In the genomic region with DNA sequence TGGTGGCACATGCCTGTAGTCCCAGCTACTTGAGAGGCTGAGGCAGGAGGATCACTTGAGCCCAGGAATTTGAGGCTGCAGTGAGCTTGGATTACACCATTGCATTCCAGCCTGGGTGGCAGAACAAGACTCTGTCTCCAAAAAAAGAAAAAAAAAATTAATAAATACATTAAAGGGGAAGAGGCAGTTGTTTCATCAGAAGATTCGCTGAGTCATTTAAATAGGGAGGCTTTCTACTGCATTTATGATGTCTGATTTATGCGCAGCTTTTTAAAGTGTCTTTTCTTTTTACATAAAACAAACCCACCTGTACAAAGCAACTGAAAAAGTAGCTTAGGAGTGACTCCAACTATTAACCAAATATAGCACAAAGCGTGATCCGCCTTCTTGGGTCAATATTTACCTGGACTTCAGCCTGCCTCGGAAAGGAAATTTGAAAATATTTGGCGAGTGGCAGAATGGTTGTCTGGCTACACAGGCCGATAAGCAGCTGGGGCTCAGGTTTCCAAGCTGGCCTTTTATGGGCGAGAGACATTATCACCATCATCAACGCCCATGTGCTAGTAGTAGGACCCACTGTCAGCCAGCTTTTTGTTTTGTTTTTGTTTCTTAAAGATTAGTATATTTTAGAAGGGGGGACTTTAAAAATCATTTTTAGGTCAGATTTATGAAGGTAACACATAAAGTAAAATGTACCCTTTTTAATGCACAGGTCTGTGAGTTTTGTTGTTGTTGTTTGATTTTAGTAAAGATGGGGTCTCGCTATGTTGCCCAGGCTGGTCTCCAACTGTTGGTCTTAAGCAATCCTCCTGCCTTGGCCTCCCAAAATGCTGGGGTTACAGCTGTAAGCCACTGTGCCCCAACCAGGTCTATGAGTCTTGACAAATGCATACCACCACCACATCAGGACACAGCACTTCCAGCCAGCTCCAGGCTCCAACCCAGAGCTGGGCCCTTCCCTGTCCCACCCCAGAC, we compare ENCODE assay signal across 15 cellular contexts. TPM values are rescaled to one million over a fixed set of nuclear protein-coding genes. Genes with fewer than 3 reads are reported as not detected.
DNase-seq lines count a peak whose midpoint lies in the region; ATAC-seq, FAIRE-seq and TF ChIP-seq lines count a peak whose summit lies in the region.
"Had no signal": no experiment of that assay in that cellular context is flagged by ENCODE, and none has a peak within 500 bp of the region (broad histone marks: within the 10 kb centered on the region; RNA-seq: fewer than 3 reads in every experiment).

No MANE protein-coding gene starts in this region.

- intact Hi-C loops in left cardiac atrium (cut with DNase I) = no loop called here
- intact Hi-C loops in PC-9 (cut with micrococcal nuclease; ENCODE audit: unreplicated experiment) = no loop called here
- intact Hi-C loops in MCF 10A (cut with micrococcal nuclease) = no loop called here

- CTCF ChIA-PET in PC-9 (lab: Charles Lee) = interaction anchor here (0.6 kb wide), 1 partner anchor 76 kb away, joined by 3 read pairs; no protein-coding TSS in a partner anchor
- CTCF ChIA-PET in MCF 10A (lab: Yijun Ruan, JAX) = interaction anchor here (0.6 to 1.3 kb wide), 4 partner anchors 29 to 184 kb away, joined by 3 read pairs; no protein-coding TSS in a partner anchor

- no peaks in the 10 kb centered on the region for H3K27me3 Mint-ChIP-seq in MCF 10A (ENCODE audit: insufficient read depth, unreplicated experiment)
- H3K27me3 Mint-ChIP-seq: B cell had no signal

- H3K27me3 ChIP-seq in right atrium auricular region (no peaks in the 10 kb centered on the region), PC-9 (ENCODE audit: insufficient read depth, low read depth) (no peaks in the 10 kb centered on the region)

- H3K4me3 ChIP-seq in right atrium auricular region (no peak overlapping the region), PC-9 (no peak overlapping the region)

- H3K36me3 Mint-ChIP-seq in MCF 10A (ENCODE audit: insufficient read depth, unreplicated experiment) = no peaks in the 10 kb centered on the region
- H3K36me3 Mint-ChIP-seq: stimulated activated effector memory CD8-positive, alpha-beta T cell treated with anti-CD3 and anti-CD28 coated beads, Interleukin-12 subunit alpha, Interleukin-12 subunit beta, amount 100 ng/mL, for 72 hours had no signal

- POLR2A ChIA-PET in PC-9 (lab: Charles Lee; ENCODE audit: unreplicated experiment) (interaction anchor here (0.5 to 0.9 kb wide), 5 partner anchors 9 to 299 kb away, joined by 3 to 7 read pairs (median 3); no protein-coding TSS in a partner anchor), MCF 10A (lab: Yijun Ruan, JAX) (no interaction called here)

- H3F3A ChIP-seq in PC-9 (ENCODE audit: insufficient read depth, low read depth) = peaks cover 20% of the 10 kb centered on the region

- BruUV-seq in PC-9 (replicated peaks; lab: Mats Ljungman, UMichigan) (no TSS peak), MCF 10A (replicated peaks; lab: Mats Ljungman, UMichigan) (no TSS peak)

- no peak overlapping the region for H3K4me3 Mint-ChIP-seq in MCF 10A (ENCODE audit: unreplicated experiment)
- H3K4me3 Mint-ChIP-seq: B cell; stimulated activated effector memory CD8-positive, alpha-beta T cell treated with anti-CD3 and anti-CD28 coated beads, Interleukin-12 subunit alpha, Interleukin-12 subunit beta, amount 100 ng/mL, for 72 hours; T-helper 2 cell treated with Interferon-gamma antibody and Interleukin-4, amounts not matched to agents 5 μg/mL and 100 μg/mL, for 36 hours had no signal

- H2AFZ ChIP-seq in PC-9 = no peak overlapping the region

- DNase-seq in right atrium auricular region (ENCODE audit: low spot score) (no peak), left cardiac atrium (no peak), PC-9 (peak; percentile 63 to 87), anterior cingulate cortex (lab: John Stamatoyannopoulos, UW) (no peak), MCF 10A (ENCODE audit: unreplicated experiment) (no peak)
- no peak for DNase-seq in activated CD4-positive, alpha-beta T cell treated with anti-CD3 and anti-CD28 coated beads, Interleukin-2, amount 50 U/mL, for 1 hour
- DNase-seq: effector CD8-positive, alpha-beta T cell; NCI-H187 treated with DMSO at 0.1 percent for 48 hours had no signal

- ATAC-seq in left cardiac atrium = no peak
- ATAC-seq in HG02588 (IDR thresholded peaks at IDR 0.05; ENCODE audit: unreplicated experiment) = no peak
- ATAC-seq: stimulated activated effector memory CD8-positive, alpha-beta T cell treated with anti-CD3 and anti-CD28 coated beads, Interleukin-12 subunit alpha, Interleukin-12 subunit beta, amount 100 ng/mL, for 72 hours had no signal

- no peaks in the 10 kb centered on the region for H3K4me1 Mint-ChIP-seq in MCF 10A (ENCODE audit: insufficient read depth, unreplicated experiment)
- H3K4me1 Mint-ChIP-seq: B cell had no signal

- H3K4me1 ChIP-seq in right atrium auricular region = peaks cover 0 to 45% of the 10 kb centered on the region in 2 donors
- peaks cover 21% of the 10 kb centered on the region for H3K4me1 ChIP-seq in PC-9 (replicated peaks; ENCODE audit: insufficient read depth)

- H3K9me3 ChIP-seq in right atrium auricular region (no peaks in the 10 kb centered on the region), PC-9 (ENCODE audit: insufficient read depth, low read depth) (no peaks in the 10 kb centered on the region)

- TF ChIP-seq CTCF in right atrium auricular region (IDR thresholded peaks at IDR 0.05) (no peak), PC-9 (conservative IDR thresholded peaks at IDR 0.05) (no peak), MCF 10A (IDR thresholded peaks at IDR 0.05; ENCODE audit: unreplicated experiment) (no peak)

- no peaks in the 10 kb centered on the region for H3K79me2 ChIP-seq in PC-9 (ENCODE audit: low read depth)

- H3K36me3 ChIP-seq in right atrium auricular region (no peaks in the 10 kb centered on the region), PC-9 (ENCODE audit: low read depth) (no peaks in the 10 kb centered on the region)

- H3K9me2 ChIP-seq in PC-9 (ENCODE audit: insufficient read depth) = no peaks in the 10 kb centered on the region

- peak overlapping the region; percentile 54 for H3K4me2 ChIP-seq in PC-9

- no peaks in the 10 kb centered on the region for H3K9me3 Mint-ChIP-seq in MCF 10A (ENCODE audit: unreplicated experiment)
- H3K9me3 Mint-ChIP-seq: activated T-helper 2 cell treated with anti-CD3 and anti-CD28 coated beads, Interferon-gamma antibody, Interleukin-2, Interleukin-4, amounts not matched to agents 10 μg/mL and 5 μg/mL and 100 μg/mL, durations not matched to agents 14 hours and 24 hours and 36 hours; stimulated activated effector memory CD8-positive, alpha-beta T cell treated with anti-CD3 and anti-CD28 coated beads, Interleukin-12 subunit alpha, Interleukin-12 subunit beta, amount 100 ng/mL, for 72 hours; T-helper 2 cell treated with Interferon-gamma antibody and Interleukin-4, amounts not matched to agents 5 μg/mL and 100 μg/mL, for 36 hours had no signal

- H3K27ac ChIP-seq in right atrium auricular region (peak overlapping the region; percentile 81 to 94), PC-9 (peak overlapping the region; percentile 71)

- peak; percentile 100 for FAIRE-seq in islet of Langerhans (lab: Jason Lieb, UNC)
- FAIRE-seq: GM12892 had no signal

- no peak overlapping the region for H3K27ac Mint-ChIP-seq in MCF 10A (ENCODE audit: low read depth, unreplicated experiment)
- H3K27ac Mint-ChIP-seq: activated T-helper 2 cell treated with anti-CD3 and anti-CD28 coated beads, Interferon-gamma antibody, Interleukin-2, Interleukin-4, amounts not matched to agents 10 μg/mL and 5 μg/mL and 100 μg/mL, durations not matched to agents 14 hours and 24 hours and 36 hours; B cell; stimulated activated effector memory CD8-positive, alpha-beta T cell treated with anti-CD3 and anti-CD28 coated beads, Interleukin-12 subunit alpha, Interleukin-12 subunit beta, amount 100 ng/mL, for 72 hours; T-helper 2 cell treated with Interferon-gamma antibody and Interleukin-4, amounts not matched to agents 5 μg/mL and 100 μg/mL, for 36 hours had no signal

- peaks cover 34% of the 10 kb centered on the region; the same call in 1 of the 2 replicates for H4K20me1 ChIP-seq in PC-9 (ENCODE audit: insufficient read depth)

RNA-seq across cellular contexts. Expression of gene RASD1, which starts 42.5 kb away (rescaled TPM):
- total RNA-seq in right atrium auricular region = 100 to 1,000 TPM in 1 of 2 donors, 10 to 100 TPM in 1; 37.9 to 131 TPM
- 10 to 100 TPM; 35.3 to 55.1 TPM for total RNA-seq in left cardiac atrium
- total RNA-seq in PC-9 (2021) = 1.0 and 1.2 TPM in 2 replicates
- total RNA-seq in MCF 10A (2022) = 0.21 TPM in 1 of 2 replicates, not detected in the other

RNA-seq across cellular contexts. Expression of gene PEMT, which starts 52.8 kb away (rescaled TPM):
- total RNA-seq in right atrium auricular region (10 to 100 TPM; 27.8 to 37.7 TPM), left cardiac atrium (10 to 100 TPM; 28.1 to 36.5 TPM), PC-9 (2021) (61.2 and 107 TPM in 2 replicates), MCF 10A (2022) (37.0 and 49.8 TPM in 2 replicates)

Comparison
In these comparisons a context has a peak if more than half of its experiments do, and no peak if none do; other contexts are left out.
1. DNase-seq: peak in PC-9 (2 of 2); none in right atrium auricular region (single experiment), left cardiac atrium (single experiment), activated CD4-positive, alpha-beta T cell treated with anti-CD3 and anti-CD28 coated beads, Interleukin-2, amount 50 U/mL, for 1 hour (single experiment), anterior cingulate cortex (0 of 58) and MCF 10A (single experiment).
2. RNA of gene RASD1, which starts 42.5 kb away (total RNA-seq): 37.9 to 131 TPM in right atrium auricular region and 35.3 to 55.1 TPM in left cardiac atrium; 1.0 to 1.2 TPM in PC-9 and 0.21 TPM in MCF 10A; every median in the first group is over 10 times any median in the second.